1 cellular context compared by ENCODE assay signal in genomic region chr1:173637236-173638042, GRCh38.
A peak's percentile ranks its signal among the peaks of the same experiment; 100 is the strongest.
TF ChIP-seq lines count a peak whose summit lies in the region.

No MANE protein-coding gene starts in this region.

TF ChIP-seq in HepG2, 621 proteins besides CTCF, POLR2A, EP300 and RAD21:
- TF ChIP-seq ZNF562 (CRISPR knock-in tag; IDR thresholded peaks at IDR 0.05; ENCODE audit: borderline replicate concordance) (peak; percentile 93), SETDB1 (CRISPR knock-in tag; IDR thresholded peaks at IDR 0.05; ENCODE audit: borderline replicate concordance) (peak; percentile 79; the same call in 1 of the 2 replicates)
